ENCODE assay signal across 11 cellular contexts in genomic region chr3:57594576-57594975, GRCh38. TPM values are rescaled to one million over a fixed set of nuclear protein-coding genes. Genes with fewer than 3 reads are reported as not detected.
DNase-seq lines count a peak whose midpoint lies in the region; ATAC-seq, FAIRE-seq and TF ChIP-seq lines count a peak whose summit lies in the region.
"Had no signal": no experiment of that assay in that cellular context is flagged by ENCODE, and none has a peak within 500 bp of the region (broad histone marks: within the 10 kb centered on the region; RNA-seq: fewer than 3 reads in every experiment).

No MANE protein-coding gene starts in this region.

- peak overlapping the region; percentile 96 to 97 for H3K4me3 Mint-ChIP-seq in activated T-cell treated with anti-CD3 and anti-CD28 coated beads, Interleukin-2, amount 50 U/mL, for 72 hours
- peak overlapping the region; percentile 98 for H3K4me3 Mint-ChIP-seq in activated naive CD8-positive, alpha-beta T cell treated with anti-CD3 and anti-CD28 coated beads, Interleukin-2, amount 50 U/mL, for 24 hours

- H3K4me1 ChIP-seq in HepG2 (ENCODE audit: insufficient read depth, low read length): peaks cover 49% of the 10 kb centered on the region
- H3K4me1 ChIP-seq in tibial nerve: peaks cover 0 to 61% (median 29%) of the 10 kb centered on the region in 4 donors

- H3K4me1 Mint-ChIP-seq in activated T-cell treated with anti-CD3 and anti-CD28 coated beads, Interleukin-2, amount 50 U/mL, for 72 hours (ENCODE audit: low read depth): peaks cover 49% of the 10 kb centered on the region
- H3K4me1 Mint-ChIP-seq in activated naive CD8-positive, alpha-beta T cell treated with anti-CD3 and anti-CD28 coated beads, Interleukin-2, amount 50 U/mL, for 24 hours: peaks cover 47% of the 10 kb centered on the region

- H3K27me3 ChIP-seq in HepG2 (ENCODE audit: control insufficient read depth in 1 of 2, insufficient read depth in 2 of 2, low read length in 2 of 2) (no peaks in the 10 kb centered on the region; a peak in 2 of 5 replicates), tibial nerve (no peaks in the 10 kb centered on the region)
- H3K27me3 ChIP-seq: testis had no signal

- H2AFZ ChIP-seq in HepG2 (ENCODE audit: low read length): no peak overlapping the region

- 29% methylated on average over 5 of the region's 5 CpGs for WGBS in HepG2 (ENCODE audit: low lambda C conversion rate)
- 30 to 37% methylated on average over 5 of the region's 5 CpGs for WGBS in tibial nerve, 2 donors

- H3K4me3 ChIP-seq in HepG2 (replicated peaks in 1 of 3; ENCODE audit: insufficient read depth in 1 of 3, low read depth in 2 of 3, low read length in 3 of 3) (peak overlapping the region; percentile 79 to 96 (median 94)), tibial nerve (peak overlapping the region in 3 of 4 donors; percentile 3 to 94 (median 92))

- peaks cover 6 to 16% of the 10 kb centered on the region in 2 donors for H3K36me3 Mint-ChIP-seq in activated T-cell treated with anti-CD3 and anti-CD28 coated beads, Interleukin-2, amount 50 U/mL, for 72 hours (ENCODE audit: insufficient read depth in 2 of 2)
- peaks cover 36% of the 10 kb centered on the region for H3K36me3 Mint-ChIP-seq in activated naive CD8-positive, alpha-beta T cell treated with anti-CD3 and anti-CD28 coated beads, Interleukin-2, amount 50 U/mL, for 24 hours (ENCODE audit: low read depth)

- no peaks in the 10 kb centered on the region for H3K9me3 Mint-ChIP-seq in activated T-cell treated with anti-CD3 and anti-CD28 coated beads, Interleukin-2, amount 50 U/mL, for 72 hours
- H3K9me3 Mint-ChIP-seq in activated naive CD8-positive, alpha-beta T cell treated with anti-CD3 and anti-CD28 coated beads, Interleukin-2, amount 50 U/mL, for 24 hours: no peaks in the 10 kb centered on the region
- H3K9me3 Mint-ChIP-seq: naive B cell had no signal

- H4K20me1 ChIP-seq in HepG2 (ENCODE audit: insufficient read depth, low read length): peaks cover 66% of the 10 kb centered on the region

- intact Hi-C loops in HepG2 (cut with micrococcal nuclease; ENCODE audit: unreplicated experiment): loop anchor here (10.0 kb wide), 1 partner anchor 230 kb away; no protein-coding TSS in a partner anchor

- BruUV-seq in HepG2 (replicated peaks; lab: Mats Ljungman, UMichigan): no TSS peak

- CTCF ChIA-PET in HepG2 (lab: Yijun Ruan, JAX; ENCODE audit: low intra/inter-chr PET ratio, low total read pairs): no interaction called here

- TF ChIP-seq CTCF in HepG2 (CRISPR knock-in tag; IDR thresholded peaks at IDR 0.05) (no peak), tibial nerve (IDR thresholded peaks at IDR 0.05) (no peak)

- no peak for TF ChIP-seq POLR2A in HepG2 (IDR thresholded peaks at IDR 0.05; ENCODE audit: insufficient read depth in 1 of 2, low read depth in 2 of 2, low read length in 2 of 2)
- no peak for TF ChIP-seq POLR2A in tibial nerve (IDR thresholded peaks at IDR 0.05)

- H3K27ac Mint-ChIP-seq in activated T-cell treated with anti-CD3 and anti-CD28 coated beads, Interleukin-2, amount 50 U/mL, for 72 hours: peak overlapping the region; percentile 99
- H3K27ac Mint-ChIP-seq in activated naive CD8-positive, alpha-beta T cell treated with anti-CD3 and anti-CD28 coated beads, Interleukin-2, amount 50 U/mL, for 24 hours: peak overlapping the region; percentile 59

- peak overlapping the region; percentile 85 for H3K4me2 ChIP-seq in HepG2 (ENCODE audit: low read depth, low read length)

- H3K36me3 ChIP-seq in HepG2 (replicated peaks in 1 of 2; ENCODE audit: control insufficient read depth in 1 of 2, insufficient read depth in 2 of 2, low read length in 2 of 2) (peaks cover 1 to 14% of the 10 kb centered on the region in 2 experiments; a peak in 2 of 5 replicates), tibial nerve (peaks cover 0 to 10% (median 0%) of the 10 kb centered on the region in 3 donors)

- POLR2A ChIA-PET in HepG2 (lab: Yijun Ruan, JAX): interaction anchor here (1.5 kb wide), 1 partner anchor 39 kb away, joined by 4 read pairs; the partner anchor contains the start of gene PDE12

- DNase-seq in activated T-cell treated with anti-CD3 and anti-CD28 coated beads, Interleukin-2, amount 50 U/mL, for 72 hours: no peak
- no peak for DNase-seq in activated T-cell treated with anti-CD3 and anti-CD28 coated beads, Interleukin-2, amount 50 U/mL, for 48 hours
- no peak for DNase-seq in activated naive CD8-positive, alpha-beta T cell treated with anti-CD3 and anti-CD28 coated beads, Interleukin-2, amount 50 U/mL, for 24 hours
- no peak for DNase-seq in HepG2 (ENCODE audit: low spot score)
- DNase-seq in tibial nerve (ENCODE audit: low spot score in 2 of 2): no peak
- no peak for DNase-seq in NCI-H146 treated with DMSO at 0.1 percent for 48 hours (lab: John Stamatoyannopoulos, UW; ENCODE audit: unreplicated experiment)
- DNase-seq in stimulated activated CD4-positive, alpha-beta T cell treated with anti-CD3 and anti-CD28 coated beads, Interleukin-2, amount 100 ng/mL, for 48 hours: no peak
- DNase-seq in GM19240 (ENCODE audit: insufficient read length, low spot score): no peak
- DNase-seq: naive B cell, testis had no signal

- H3K27ac ChIP-seq in HepG2 (ENCODE audit: extremely low read length, insufficient read depth, low read length): peak overlapping the region; percentile 19
- H3K27ac ChIP-seq in tibial nerve: peak overlapping the region in 2 of 4 donors; percentile 97 to 99

- H3K27me3 Mint-ChIP-seq in activated T-cell treated with anti-CD3 and anti-CD28 coated beads, Interleukin-2, amount 50 U/mL, for 72 hours (ENCODE audit: low read depth): no peaks in the 10 kb centered on the region
- peaks cover 3% of the 10 kb centered on the region for H3K27me3 Mint-ChIP-seq in activated naive CD8-positive, alpha-beta T cell treated with anti-CD3 and anti-CD28 coated beads, Interleukin-2, amount 50 U/mL, for 24 hours
- H3K27me3 Mint-ChIP-seq: naive B cell had no signal

- TF ChIP-seq EP300 in HepG2 (IDR thresholded peaks at IDR 0.05; ENCODE audit: low read depth in 2 of 2, low read length in 2 of 2) (no peak), HepG2 (CRISPR knock-in tag; IDR thresholded peaks at IDR 0.05; ENCODE audit: borderline replicate concordance) (no peak), tibial nerve (IDR thresholded peaks at IDR 0.05) (no peak)

- no peak for FAIRE-seq in HepG2 (lab: Jason Lieb, UNC)

- no peak for TF ChIP-seq RAD21 in HepG2 (CRISPR knock-in tag; IDR thresholded peaks at IDR 0.05)

- H3K9me3 ChIP-seq in HepG2 (ENCODE audit: low read length) (no peaks in the 10 kb centered on the region), tibial nerve (no peaks in the 10 kb centered on the region)
- H3K9me3 ChIP-seq: testis had no signal

- in situ Hi-C loops in HepG2 (cut with HindIII; ENCODE audit: extremely low pct_ligation_motif_present, low pct_unique_long_range_greater_than_20kb): no loop called here

- no peak for ATAC-seq in activated T-cell treated with anti-CD3 and anti-CD28 coated beads, Interleukin-2, amount 50 U/mL, for 72 hours (replicated peaks in 1 of 2)
- no peak for ATAC-seq in activated naive CD8-positive, alpha-beta T cell treated with anti-CD3 and anti-CD28 coated beads, Interleukin-2, amount 50 U/mL, for 24 hours
- ATAC-seq in HepG2: no peak

- H3K79me2 ChIP-seq in HepG2 (ENCODE audit: insufficient read depth, low read length): peaks cover 89% of the 10 kb centered on the region

- H3K9ac ChIP-seq in HepG2 (ENCODE audit: insufficient read depth, low read depth, low read length): peak overlapping the region; percentile 100

RNA-seq across cellular contexts. Expression of gene ARF4, which starts 2.6 kb away (rescaled TPM):
- total RNA-seq in activated T-cell treated with anti-CD3 and anti-CD28 coated beads, Interleukin-2, amount 50 U/mL, for 72 hours: 10 to 100 TPM; 67.2 to 76.3 TPM
- total RNA-seq in HepG2 (2016; rRNA removed; fragmentation: Illumina TruSeq; extraction: Trizol) (184 and 247 TPM in 2 replicates), tibial nerve (10 to 100 TPM; 53.7 to 96.9 (median 83.9) TPM)
- 21.0 and 22.5 TPM in 2 replicates for total RNA-seq in HepG2 (2016; cell fraction: cytosol; rRNA removed; fragmentation: Illumina TruSeq; extraction: Trizol; ENCODE audit: low read depth)
- total RNA-seq in HepG2 (2016; cell fraction: insoluble cytoplasmic fraction; rRNA removed; fragmentation: Illumina TruSeq; extraction: Trizol): 181 and 262 TPM in 2 replicates
- total RNA-seq in HepG2 (2016; cell fraction: membrane; rRNA removed; fragmentation: Illumina TruSeq; extraction: Trizol): 59.6 and 61.1 TPM in 2 replicates
- total RNA-seq in HepG2 (2016; cell fraction: nucleus; rRNA removed; fragmentation: Illumina TruSeq; extraction: Trizol): 130 and 149 TPM in 2 replicates
- 195 and 250 TPM in 2 replicates for polyA plus RNA-seq in HepG2 (2011; rRNA removed)
- polyA plus RNA-seq in HepG2 (2011; cell fraction: cytosol; rRNA removed): 148 and 191 TPM in 2 replicates
- 76.8 and 76.9 TPM in 2 replicates for polyA plus RNA-seq in HepG2 (2011; cell fraction: nucleus; rRNA removed)
- 183 and 200 TPM in 2 replicates for polyA plus RNA-seq in HepG2 (2012)
- 26.5 and 28.6 TPM in 2 replicates for polyA plus RNA-seq in HepG2 (2016; cell fraction: cytosol; fragmentation: Illumina TruSeq; extraction: Trizol; ENCODE audit: low read depth)
- 437 and 475 TPM in 2 replicates for polyA plus RNA-seq in HepG2 (2016; cell fraction: insoluble cytoplasmic fraction; fragmentation: Illumina TruSeq; extraction: Trizol; ENCODE audit: low read depth)
- 70.5 and 72.4 TPM in 2 replicates for polyA plus RNA-seq in HepG2 (2016; cell fraction: membrane; fragmentation: Illumina TruSeq; extraction: Trizol; ENCODE audit: low read depth)
- polyA plus RNA-seq in HepG2 (2016; cell fraction: nucleus; fragmentation: Illumina TruSeq; extraction: Trizol; ENCODE audit: insufficient read depth, low read depth): 252 and 254 TPM in 2 replicates
- 505 and 607 TPM in 2 replicates for polyA minus RNA-seq in HepG2 (2011; rRNA and poly(A)+ RNA removed; ENCODE audit: low replicate concordance)
- 104 and 128 TPM in 2 replicates for polyA minus RNA-seq in HepG2 (2011; cell fraction: cytosol; rRNA and poly(A)+ RNA removed)
- 192 and 250 TPM in 2 replicates for polyA minus RNA-seq in HepG2 (2011; cell fraction: nucleus; rRNA and poly(A)+ RNA removed)

RNA-seq across cellular contexts. Expression of gene PDE12, which starts 38.5 kb away (rescaled TPM):
- 10 to 100 TPM; 19.6 to 20.8 TPM for total RNA-seq in activated T-cell treated with anti-CD3 and anti-CD28 coated beads, Interleukin-2, amount 50 U/mL, for 72 hours
- total RNA-seq in HepG2 (2016; rRNA removed; fragmentation: Illumina TruSeq; extraction: Trizol): 17.8 and 20.6 TPM in 2 replicates
- total RNA-seq in HepG2 (2016; cell fraction: cytosol; rRNA removed; fragmentation: Illumina TruSeq; extraction: Trizol; ENCODE audit: low read depth): 0.91 and 0.97 TPM in 2 replicates
- total RNA-seq in HepG2 (2016; cell fraction: insoluble cytoplasmic fraction; rRNA removed; fragmentation: Illumina TruSeq; extraction: Trizol): 17.9 and 18.3 TPM in 2 replicates
- total RNA-seq in HepG2 (2016; cell fraction: membrane; rRNA removed; fragmentation: Illumina TruSeq; extraction: Trizol): 4.3 and 5.0 TPM in 2 replicates
- total RNA-seq in HepG2 (2016; cell fraction: nucleus; rRNA removed; fragmentation: Illumina TruSeq; extraction: Trizol): 11.8 and 13.0 TPM in 2 replicates
- polyA plus RNA-seq in HepG2 (2011; rRNA removed): 8.8 and 9.0 TPM in 2 replicates
- 7.3 and 8.3 TPM in 2 replicates for polyA plus RNA-seq in HepG2 (2011; cell fraction: cytosol; rRNA removed)
- 6.4 and 6.7 TPM in 2 replicates for polyA plus RNA-seq in HepG2 (2011; cell fraction: nucleus; rRNA removed)
- polyA plus RNA-seq in HepG2 (2012): 5.6 and 6.2 TPM in 2 replicates
- 0.32 and 0.44 TPM in 2 replicates for polyA plus RNA-seq in HepG2 (2016; cell fraction: cytosol; fragmentation: Illumina TruSeq; extraction: Trizol; ENCODE audit: low read depth)
- polyA plus RNA-seq in HepG2 (2016; cell fraction: insoluble cytoplasmic fraction; fragmentation: Illumina TruSeq; extraction: Trizol; ENCODE audit: low read depth): 18.3 and 18.8 TPM in 2 replicates
- polyA plus RNA-seq in HepG2 (2016; cell fraction: membrane; fragmentation: Illumina TruSeq; extraction: Trizol; ENCODE audit: low read depth): 1.3 and 1.7 TPM in 2 replicates
- polyA plus RNA-seq in HepG2 (2016; cell fraction: nucleus; fragmentation: Illumina TruSeq; extraction: Trizol; ENCODE audit: insufficient read depth, low read depth): 11.3 and 12.4 TPM in 2 replicates
- 45.3 and 71.3 TPM in 2 replicates for polyA minus RNA-seq in HepG2 (2011; rRNA and poly(A)+ RNA removed; ENCODE audit: low replicate concordance)
- polyA minus RNA-seq in HepG2 (2011; cell fraction: cytosol; rRNA and poly(A)+ RNA removed): 16.4 and 19.3 TPM in 2 replicates
- 17.0 and 17.3 TPM in 2 replicates for polyA minus RNA-seq in HepG2 (2011; cell fraction: nucleus; rRNA and poly(A)+ RNA removed)
- total RNA-seq in tibial nerve: 10 to 100 TPM; 10.5 to 20.1 (median 16.9) TPM

RNA-seq across cellular contexts. Expression of gene DNAH12, which starts 50.4 kb away (rescaled TPM):
- under 1 TPM; 0.21 to 0.26 TPM for total RNA-seq in activated T-cell treated with anti-CD3 and anti-CD28 coated beads, Interleukin-2, amount 50 U/mL, for 72 hours
- total RNA-seq in HepG2 (2016; rRNA removed; fragmentation: Illumina TruSeq; extraction: Trizol) (0.04 and 0.11 TPM in 2 replicates), tibial nerve (1 to 10 TPM in 1 of 4 donors, under 1 TPM in 3; under 0.01 to 1.1 (median 0.15) TPM)
- total RNA-seq in HepG2 (2016; cell fraction: cytosol; rRNA removed; fragmentation: Illumina TruSeq; extraction: Trizol; ENCODE audit: low read depth): under 0.01 and 0.10 TPM in 2 replicates
- total RNA-seq in HepG2 (2016; cell fraction: insoluble cytoplasmic fraction; rRNA removed; fragmentation: Illumina TruSeq; extraction: Trizol): 0.03 and 0.11 TPM in 2 replicates
- total RNA-seq in HepG2 (2016; cell fraction: membrane; rRNA removed; fragmentation: Illumina TruSeq; extraction: Trizol): 0.03 and 0.12 TPM in 2 replicates
- total RNA-seq in HepG2 (2016; cell fraction: nucleus; rRNA removed; fragmentation: Illumina TruSeq; extraction: Trizol): 0.09 and 0.37 TPM in 2 replicates
- polyA plus RNA-seq in HepG2 (2011; rRNA removed): 0.08 and 0.11 TPM in 2 replicates
- under 0.01 and 0.01 TPM in 2 replicates for polyA plus RNA-seq in HepG2 (2011; cell fraction: cytosol; rRNA removed)
- 0.18 and 0.21 TPM in 2 replicates for polyA plus RNA-seq in HepG2 (2011; cell fraction: nucleus; rRNA removed)
- 0.03 TPM in 1 of 2 replicates, not detected in the other for polyA plus RNA-seq in HepG2 (2012)
- polyA plus RNA-seq in HepG2 (2016; cell fraction: cytosol; fragmentation: Illumina TruSeq; extraction: Trizol; ENCODE audit: low read depth): not detected in 2 replicates
- 0.05 and 0.10 TPM in 2 replicates for polyA plus RNA-seq in HepG2 (2016; cell fraction: insoluble cytoplasmic fraction; fragmentation: Illumina TruSeq; extraction: Trizol; ENCODE audit: low read depth)
- not detected in 2 replicates for polyA plus RNA-seq in HepG2 (2016; cell fraction: membrane; fragmentation: Illumina TruSeq; extraction: Trizol; ENCODE audit: low read depth)
- polyA plus RNA-seq in HepG2 (2016; cell fraction: nucleus; fragmentation: Illumina TruSeq; extraction: Trizol; ENCODE audit: insufficient read depth, low read depth): 0.11 and 0.24 TPM in 2 replicates
- polyA minus RNA-seq in HepG2 (2011; rRNA and poly(A)+ RNA removed; ENCODE audit: low replicate concordance): 0.02 TPM in 1 of 2 replicates, not detected in the other
- under 0.01 TPM in 1 of 2 replicates, not detected in the other for polyA minus RNA-seq in HepG2 (2011; cell fraction: cytosol; rRNA and poly(A)+ RNA removed)
- 0.25 and 0.39 TPM in 2 replicates for polyA minus RNA-seq in HepG2 (2011; cell fraction: nucleus; rRNA and poly(A)+ RNA removed)
- total RNA-seq: T-helper 2 cell treated with Interferon-gamma antibody and Interleukin-4, amounts not matched to agents 100 ng/mL and 5 ng/mL, for 36 hours had no signal
